Comparison of ENCODE assay signal across 30 cellular contexts in genomic region chr17:13694934-13695333, GRCh38.
"Had no signal": no experiment of that assay in that cellular context is flagged by ENCODE, and none has a peak within 500 bp of the region (broad histone marks: within the 10 kb centered on the region; RNA-seq: fewer than 3 reads in every experiment).

No MANE protein-coding gene starts in this region.

- H3K36me3 ChIP-seq: adrenal gland, ascending aorta, brain microvascular endothelial cell, breast epithelium, cardiac muscle cell had no signal

- H3K4me3 ChIP-seq: adrenal gland, ascending aorta, body of pancreas, breast epithelium, cardiac muscle cell had no signal

- H3K27ac ChIP-seq: adrenal gland, ascending aorta, body of pancreas, brain microvascular endothelial cell, breast epithelium, cardiac muscle cell had no signal

- H3K27me3 ChIP-seq: adrenal gland, ascending aorta, body of pancreas, brain microvascular endothelial cell, breast epithelium, cardiac muscle cell had no signal

- H3K9me3 ChIP-seq: adrenal gland, ascending aorta, body of pancreas had no signal

- DNase-seq: activated effector memory CD4-positive, alpha-beta T cell treated with anti-CD3 and anti-CD28 coated beads, Interleukin-2, amount 50 U/mL, for 16 hours; activated effector memory CD4-positive, alpha-beta T cell treated with Interleukin-2 at 50 U/mL for 16 hours; activated gamma-delta T cell; activated gamma-delta T cell treated with Interleukin-2 at 50 U/mL for 16 hours; activated naive CD4-positive, alpha-beta T cell; activated naive CD4-positive, alpha-beta T cell treated with anti-CD3 and anti-CD28 coated beads for 36 hours; activated naive CD4-positive, alpha-beta T cell treated with anti-CD3 and anti-CD28 coated beads, Interleukin-2, amount 10 ng/mL, durations not matched to agents 7 days and 5 days; activated naive CD4-positive, alpha-beta T cell treated with anti-CD3 and anti-CD28 coated beads, Interleukin-2, amount 50 U/mL, for 16 hours; activated naive CD4-positive, alpha-beta T cell treated with Interleukin-2 at 50 U/mL for 16 hours; activated naive CD8-positive, alpha-beta T cell treated with anti-CD3 and anti-CD28 coated beads for 36 hours; activated naive CD8-positive, alpha-beta T cell treated with anti-CD3 and anti-CD28 coated beads, Interleukin-2, amount 10 ng/mL, durations not matched to agents 7 days and 5 days; activated naive CD8-positive, alpha-beta T cell treated with anti-CD3 and anti-CD28 coated beads, Interleukin-2, amount 50 U/mL, for 24 hours; activated T-cell treated with anti-CD3 and anti-CD28 coated beads, Interleukin-2, amount 50 U/mL, for 1 hour; activated T-cell treated with anti-CD3 and anti-CD28 coated beads, Interleukin-2, amount 50 U/mL, for 24 hours; activated T-cell treated with anti-CD3 and anti-CD28 coated beads, Interleukin-2, amount 50 U/mL, for 4 hours; activated T-cell treated with anti-CD3 and anti-CD28 coated beads, Interleukin-2, amount 50 U/mL, for 48 hours; activated T-cell treated with anti-CD3 and anti-CD28 coated beads, Interleukin-2, amount 50 U/mL, for 72 hours; adrenal gland; amniotic stem cell; amygdala; anterior cingulate cortex; aorta; body of pancreas; brain microvascular endothelial cell; caudate nucleus; central memory CD4-positive, alpha-beta T cell; cerebellar nuclear complex had no signal

- H3K4me1 ChIP-seq: adrenal gland, ascending aorta, body of pancreas, breast epithelium had no signal
